Comparison of ENCODE assay signal across 17 cellular contexts in genomic region chr5:84724683-84725082, GRCh38.
A peak's percentile ranks its signal among the peaks of the same experiment; 100 is the strongest.
DNase-seq lines count a peak whose midpoint lies in the region; ATAC-seq and TF ChIP-seq lines count a peak whose summit lies in the region.
"Had no signal": no experiment of that assay in that cellular context is flagged by ENCODE, and none has a peak within 500 bp of the region (broad histone marks: within the 10 kb centered on the region; RNA-seq: fewer than 3 reads in every experiment).

No MANE protein-coding gene starts in this region.

- no peak overlapping the region for H3K4me3 Mint-ChIP-seq in naive thymus-derived CD8-positive, alpha-beta T cell
- H3K4me3 Mint-ChIP-seq: activated naive CD4-positive, alpha-beta T cell treated with anti-CD3 and anti-CD28 coated beads, Interleukin-2, amount 10 ng/mL, durations not matched to agents 7 days and 5 days; H9; WTC11 had no signal

- CTCF ChIA-PET in AG04449 (lab: Yijun Ruan, JAX) = no interaction called here

- TF ChIP-seq CTCF in AG04449 (IDR thresholded peaks at IDR 0.05; ENCODE audit: insufficient read depth, low read length, missing control alignments) = no peak
- no peak for TF ChIP-seq CTCF in choroid plexus epithelial cell (conservative IDR thresholded peaks at IDR 0.05; ENCODE audit: low read depth, low read length)

- peaks cover 0 to 4% (median 0%) of the 10 kb centered on the region in 9 donors for H3K9me3 Mint-ChIP-seq in naive thymus-derived CD8-positive, alpha-beta T cell
- H3K9me3 Mint-ChIP-seq: activated naive CD4-positive, alpha-beta T cell treated with anti-CD3 and anti-CD28 coated beads, Interleukin-2, amount 10 ng/mL, durations not matched to agents 7 days and 5 days had no signal

- H3K36me3 Mint-ChIP-seq in naive thymus-derived CD8-positive, alpha-beta T cell = no peaks in the 10 kb centered on the region
- H3K36me3 Mint-ChIP-seq: activated naive CD4-positive, alpha-beta T cell treated with anti-CD3 and anti-CD28 coated beads, Interleukin-2, amount 10 ng/mL, durations not matched to agents 7 days and 5 days had no signal

- H3K27me3 Mint-ChIP-seq in naive thymus-derived CD8-positive, alpha-beta T cell = no peaks in the 10 kb centered on the region
- H3K27me3 Mint-ChIP-seq: activated naive CD4-positive, alpha-beta T cell treated with anti-CD3 and anti-CD28 coated beads, Interleukin-2, amount 10 ng/mL, durations not matched to agents 7 days and 5 days had no signal

- ATAC-seq in GM19452 (IDR thresholded peaks at IDR 0.05; ENCODE audit: unreplicated experiment) = no peak
- no peak for ATAC-seq in naive thymus-derived CD8-positive, alpha-beta T cell
- no peak for ATAC-seq in GM21723 (IDR thresholded peaks at IDR 0.05; ENCODE audit: unreplicated experiment)
- ATAC-seq: sciatic nerve, WTC11 had no signal

- no peak overlapping the region for H3K27ac Mint-ChIP-seq in naive thymus-derived CD8-positive, alpha-beta T cell
- H3K27ac Mint-ChIP-seq: activated naive CD4-positive, alpha-beta T cell treated with anti-CD3 and anti-CD28 coated beads, Interleukin-2, amount 10 ng/mL, durations not matched to agents 7 days and 5 days; H9; WTC11 had no signal

- POLR2A ChIA-PET in AG04449 (lab: Yijun Ruan, JAX) = no interaction called here
- POLR2A ChIA-PET in naive thymus-derived CD8-positive, alpha-beta T cell (lab: Charles Lee) = no interaction called here

- DNase-seq in AG04449 (ENCODE audit: low read depth, low spot score) (peak; percentile 29), NCI-H226 (peak; percentile 39), choroid plexus epithelial cell (ENCODE audit: low read depth) (peak; percentile 42), kidney glomerular epithelial cell (lab: John Stamatoyannopoulos, UW) (peak; percentile 21), HuH-7.5 (ENCODE audit: low spot score) (no peak)
- DNase-seq in naive thymus-derived CD8-positive, alpha-beta T cell = no peak
- DNase-seq: activated naive CD4-positive, alpha-beta T cell treated with anti-CD3 and anti-CD28 coated beads, Interleukin-2, amount 10 ng/mL, durations not matched to agents 7 days and 5 days; Calu3; cerebellar nuclear complex; H9; NCI-H1105 treated with DMSO at 0.1 percent for 48 hours; NCI-H446; stimulated activated naive CD4-positive, alpha-beta T cell had no signal

- no peak overlapping the region for H3K4me3 ChIP-seq in AG04449 (ENCODE audit: low read depth, low read length)
- H3K4me3 ChIP-seq in choroid plexus epithelial cell (ENCODE audit: low read depth, low read length) = no peak overlapping the region

- no peaks in the 10 kb centered on the region for H3K4me1 Mint-ChIP-seq in naive thymus-derived CD8-positive, alpha-beta T cell
- H3K4me1 Mint-ChIP-seq: activated naive CD4-positive, alpha-beta T cell treated with anti-CD3 and anti-CD28 coated beads, Interleukin-2, amount 10 ng/mL, durations not matched to agents 7 days and 5 days had no signal

Comparison
In these comparisons a context has a peak if more than half of its experiments do, and no peak if none do; other contexts are left out.
1. DNase-seq: peak in AG04449 (single experiment), NCI-H226 (single experiment), choroid plexus epithelial cell (single experiment) and kidney glomerular epithelial cell (single experiment); none in naive thymus-derived CD8-positive, alpha-beta T cell (0 of 10) and HuH-7.5 (single experiment).